ENCODE assay signal across 22 cellular contexts in the genomic region with DNA sequence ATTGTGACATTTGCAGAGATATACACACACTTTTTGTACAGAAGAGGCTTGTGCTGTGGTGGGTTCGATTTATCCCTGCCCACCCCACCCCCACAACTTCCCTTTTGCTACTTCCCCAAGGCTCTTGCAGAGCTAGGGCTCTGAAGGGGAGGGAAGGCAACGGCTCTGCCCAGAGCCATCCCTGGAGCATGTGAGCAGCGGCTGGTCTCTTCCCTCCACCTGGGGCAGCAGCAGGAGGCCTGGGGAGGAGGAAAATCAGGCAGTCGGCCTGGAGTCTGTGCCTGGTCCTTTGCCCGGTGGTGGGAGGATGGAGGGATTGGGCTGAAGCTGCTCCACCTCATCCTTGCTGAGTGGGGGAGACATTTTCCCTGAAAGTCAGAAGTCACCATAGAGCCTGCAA. TPM values are rescaled to one million over a fixed set of nuclear protein-coding genes. Genes with fewer than 3 reads are reported as not detected.
DNase-seq lines count a peak whose midpoint lies in the region; FAIRE-seq and TF ChIP-seq lines count a peak whose summit lies in the region.
"Had no signal": no experiment of that assay in that cellular context is flagged by ENCODE, and none has a peak within 500 bp of the region (broad histone marks: within the 10 kb centered on the region; RNA-seq: fewer than 3 reads in every experiment).

No MANE protein-coding gene starts in this region.

- H3K36me3 ChIP-seq in H1 (ENCODE audit: control insufficient read depth in 2 of 4, insufficient read depth in 4 of 4, low read length in 3 of 4) (no peaks in the 10 kb centered on the region), stomach (peaks cover 0 to 38% (median 26%) of the 10 kb centered on the region in 4 donors)
- H3K36me3 ChIP-seq: HAP-1 had no signal

- H3K56ac ChIP-seq in H1 (replicated peaks; ENCODE audit: insufficient read length, low read depth, low read length): no peak overlapping the region

- H3K4ac ChIP-seq in H1 (replicated peaks; ENCODE audit: insufficient read length, low read depth, low read length): no peak overlapping the region

- H3K4me2 ChIP-seq in H1 (ENCODE audit: insufficient read depth in 1 of 2, low read depth in 2 of 2, low read length in 2 of 2): no peak overlapping the region
- H3K4me2 ChIP-seq: PC-9 had no signal

- H2BK5ac ChIP-seq in H1 (ENCODE audit: low read depth, low read length): no peak overlapping the region

- H2AFZ ChIP-seq in H1 (ENCODE audit: low read length): no peak overlapping the region
- H2AFZ ChIP-seq: PC-9 had no signal

- no peak for TF ChIP-seq CTCF in HL-60 (IDR thresholded peaks at IDR 0.05; ENCODE audit: insufficient read depth, low read length)
- TF ChIP-seq CTCF in H1 (IDR thresholded peaks at IDR 0.05; ENCODE audit: control extremely low read depth in 1 of 3, insufficient read depth in 1 of 3, low read depth in 1 of 3, low read length in 3 of 3): no peak
- no peak for TF ChIP-seq CTCF in stomach (IDR thresholded peaks at IDR 0.05)

- TF ChIP-seq EP300 in H1 (IDR thresholded peaks at IDR 0.05; ENCODE audit: borderline replicate concordance in 1 of 2, low read depth in 2 of 2, low read length in 2 of 2) (no peak), stomach (IDR thresholded peaks at IDR 0.05) (no peak)

- no peaks in the 10 kb centered on the region for H3K9me3 ChIP-seq in H1 (ENCODE audit: insufficient read depth in 2 of 2, low read depth in 1 of 2, low read length in 1 of 2)
- no peaks in the 10 kb centered on the region for H3K9me3 ChIP-seq in stomach
- H3K9me3 ChIP-seq: HAP-1 had no signal

- H2BK20ac ChIP-seq in H1 (ENCODE audit: low read length): no peak overlapping the region

- no peak overlapping the region for H2BK120ac ChIP-seq in H1 (replicated peaks; ENCODE audit: low read depth, low read length)

- no peak for TF ChIP-seq RAD21 in H1 (IDR thresholded peaks at IDR 0.05 in 1 of 2, conservative IDR thresholded peaks at IDR 0.05 in 1 of 2; ENCODE audit: low read depth in 2 of 2, low read length in 2 of 2)

- no peak for FAIRE-seq in H1 (lab: Jason Lieb, UNC)
- FAIRE-seq: frontal cortex had no signal

- H3K79me2 ChIP-seq in H1 (ENCODE audit: control insufficient read depth in 1 of 2, insufficient read depth in 2 of 2, low read length in 2 of 2): no peaks in the 10 kb centered on the region

- POLR2A ChIA-PET in H1 (lab: Charles Lee; ENCODE audit: partially characterized antibody): interaction anchor here (1.1 to 1.6 kb wide), 2 partner anchors 13 to 43 kb away, joined by 3 read pairs; no protein-coding TSS in a partner anchor

- H3K18ac ChIP-seq in H1 (ENCODE audit: extremely low read depth, low read length): no peak overlapping the region

- H4K8ac ChIP-seq in H1 (ENCODE audit: extremely low read depth, insufficient read depth, low read length): no peak overlapping the region

- H3K4me1 ChIP-seq in H1 (replicated peaks in 1 of 4; ENCODE audit: control insufficient read depth in 3 of 4, insufficient read depth in 4 of 4, low read length in 3 of 4): peaks cover 5 to 7% (median 5%) of the 10 kb centered on the region in 4 experiments
- peaks cover 0 to 4% (median 0%) of the 10 kb centered on the region in 4 donors for H3K4me1 ChIP-seq in stomach
- H3K4me1 ChIP-seq: HAP-1 had no signal

- H3K27me3 ChIP-seq in HL-60 (ENCODE audit: insufficient read depth, poor library complexity, severe bottlenecking) (no peaks in the 10 kb centered on the region), H1 (replicated peaks in 1 of 4; ENCODE audit: control insufficient read depth in 3 of 4, extremely low read depth in 1 of 4, insufficient read depth in 3 of 4, low read length in 3 of 4) (no peaks in the 10 kb centered on the region; a peak in 1 of 7 replicates), stomach (no peaks in the 10 kb centered on the region)

- intact Hi-C loops in stomach (cut with DNase I; ENCODE audit: low total_unique reads): no loop called here

- peaks cover 5% of the 10 kb centered on the region; the same call in 1 of the 2 replicates for H3K23me2 ChIP-seq in H1 (ENCODE audit: low read depth, low read length)

- no peak overlapping the region for H4K91ac ChIP-seq in H1 (replicated peaks; ENCODE audit: insufficient read length, low read length)

- H4K5ac ChIP-seq in H1 (ENCODE audit: insufficient read length, low read depth, low read length): no peak overlapping the region

- H3K27ac ChIP-seq in HL-60 (replicated peaks) (peak overlapping the region; percentile 72), H1 (ENCODE audit: low read depth, low read length) (no peak overlapping the region), stomach (no peak overlapping the region)
- H3K27ac ChIP-seq: PC-9, skin epidermis had no signal

- no peak overlapping the region for H3K14ac ChIP-seq in H1 (ENCODE audit: insufficient read length)

- TF ChIP-seq POLR2A in H1 (IDR thresholded peaks at IDR 0.05; ENCODE audit: control extremely low read depth in 1 of 2, low read depth in 2 of 2, low read length in 2 of 2): no peak
- no peak for TF ChIP-seq POLR2A in stomach (IDR thresholded peaks at IDR 0.05)

- no peaks in the 10 kb centered on the region for H4K20me1 ChIP-seq in H1 (replicated peaks in 1 of 2; ENCODE audit: control insufficient read depth in 1 of 2, insufficient read depth in 2 of 2, low read length in 2 of 2)

- H2BK12ac ChIP-seq in H1 (ENCODE audit: low read depth, low read length): no peak overlapping the region

- H3K23ac ChIP-seq in H1 (ENCODE audit: insufficient read length): no peak overlapping the region

- H2BK15ac ChIP-seq in H1 (ENCODE audit: low read length): no peak overlapping the region

- CTCF ChIA-PET in H1 (lab: Charles Lee; ENCODE audit: partially characterized antibody): interaction anchor here (0.8 to 4.3 kb wide), 22 partner anchors 11 to 380 kb away, joined by 3 to 57 read pairs (median 5); a partner anchor contains a TSS

- H3K79me1 ChIP-seq in H1 (ENCODE audit: low read depth, low read length): no peaks in the 10 kb centered on the region

- no peak overlapping the region for H3K9ac ChIP-seq in H1 (replicated peaks in 1 of 4; ENCODE audit: extremely low read depth in 1 of 4, low read depth in 3 of 4, low read length in 3 of 4)

- H3K4me3 ChIP-seq in HL-60 (replicated peaks; ENCODE audit: insufficient read depth, low read length): no peak overlapping the region
- H3K4me3 ChIP-seq in H1 (ENCODE audit: extremely low read depth in 1 of 4, insufficient read depth in 2 of 4, low read depth in 3 of 4, low read length in 4 of 4): no peak overlapping the region
- H3K4me3 ChIP-seq in stomach: no peak overlapping the region
- H3K4me3 ChIP-seq: HAP-1, PC-9, skin epidermis had no signal

- DNase-seq in HL-60 (ENCODE audit: low read depth in 1 of 2, low spot score in 1 of 2): peak; percentile 68 to 86
- DNase-seq in NOMO-1 treated with dmso at 0.1 percent for 144 hours (lab: John Stamatoyannopoulos, UW; ENCODE audit: unreplicated experiment): peak; percentile 54
- no peak for DNase-seq in H1 (ENCODE audit: low read depth in 1 of 2, low spot score in 2 of 2)
- peak; percentile 48 for DNase-seq in putamen (ENCODE audit: low spot score)
- no peak for DNase-seq in cortex of kidney (lab: John Stamatoyannopoulos, UW)
- no peak for DNase-seq in stomach
- no peak for DNase-seq in T-helper 9 cell
- DNase-seq: activated CD4-positive, CD25-positive, alpha-beta regulatory T cell; activated CD8-positive, alpha-beta T cell treated with anti-CD3 and anti-CD28 coated beads, Interleukin-2, amount 10 ng/mL, durations not matched to agents 7 days and 5 days; activated naive CD4-positive, alpha-beta T cell treated with anti-CD3 and anti-CD28 coated beads, Interleukin-2, amount 50 U/mL, for 16 hours; activated T-cell treated with anti-CD3 and anti-CD28 coated beads, Interleukin-2, amount 50 U/mL, for 72 hours; DND-41; effector CD4-positive, alpha-beta T cell; NCI-H1436 treated with DMSO at 0.1 percent for 48 hours; NCI-H2171 treated with DMSO at 0.1 percent for 48 hours; NCI-H69; PC-9; SHP77 treated with DMSO at 0.1 percent for 48 hours; stimulated activated CD4-positive, alpha-beta T cell treated with anti-CD3 and anti-CD28 coated beads, Interleukin-4, amount 100 ng/mL, for 1 hour had no signal

- H2AK5ac ChIP-seq in H1 (ENCODE audit: low read depth, low read length): no peak overlapping the region

- WGBS in H1 (ENCODE audit: extremely low coverage in 1 of 2, insufficient coverage in 1 of 2, insufficient read length in 1 of 2, insufficient replicate concordance in 2 of 2, low coverage in 1 of 2, low lambda C conversion rate in 2 of 2, missing lambda C conversion rate in 1 of 2), 2 experiments: 85% methylated on average over 5 of the region's 5 CpGs; no CpG with 5 or more reads in 1 of the 2 experiments
- 51 to 76% (median 67%) methylated on average over 4 to 5 of the region's 5 CpGs for WGBS in stomach, 5 donors

RNA-seq across cellular contexts. Expression of a gene that starts 40.0 kb away (rescaled TPM):
- total RNA-seq in H1 (2021; fragmentation: NEBNext Ultra II Directional; extraction: Animal tissue kit (Norgen Biotek cat#: 25700)): 21.7 and 22.2 TPM in 2 replicates
- polyA plus RNA-seq in H1 (2011; rRNA removed) (27.9 and 40.1 TPM in 2 replicates), stomach (10 to 100 TPM in 2 of 3 donors, 1 to 10 TPM in 1; 2.9 to 12.8 (median 12.5) TPM)
- 18.9 TPM for polyA plus RNA-seq in H1 (2011; cell fraction: cytosol; rRNA removed)
- 37.7 TPM for polyA plus RNA-seq in H1 (2011; cell fraction: nucleus; rRNA removed)
- polyA plus RNA-seq in H1 (2012, experiment 1 of 2): 18.7 to 23.4 TPM (median 21.9 TPM) in 4 replicates
- polyA plus RNA-seq in H1 (2012, experiment 2 of 2): 19.4 TPM
- polyA plus RNA-seq in H1 (2013, experiment 1 of 2): 25.2 TPM
- polyA plus RNA-seq in H1 (2013, experiment 2 of 2): 25.2 TPM
- 21.9 and 35.2 TPM in 2 replicates for polyA minus RNA-seq in H1 (2011; rRNA and poly(A)+ RNA removed)
- 23.3 TPM for polyA minus RNA-seq in H1 (2011; cell fraction: cytosol; rRNA and poly(A)+ RNA removed)
- 23.5 TPM for polyA minus RNA-seq in H1 (2011; cell fraction: nucleus; rRNA and poly(A)+ RNA removed)
- 10 to 100 TPM in 3 of 5 donors, 1 to 10 TPM in 2; 5.3 to 56.7 (median 37.4) TPM for total RNA-seq in stomach

Comparison
In these comparisons a context has a peak if more than half of its experiments do, and no peak if none do; other contexts are left out.
1. DNase-seq: peak in HL-60 (2 of 2), NOMO-1 treated with dmso at 0.1 percent for 144 hours (single experiment) and putamen (single experiment); none in H1 (0 of 2), cortex of kidney (single experiment), stomach (single experiment) and T-helper 9 cell (single experiment).